In the genomic region with DNA sequence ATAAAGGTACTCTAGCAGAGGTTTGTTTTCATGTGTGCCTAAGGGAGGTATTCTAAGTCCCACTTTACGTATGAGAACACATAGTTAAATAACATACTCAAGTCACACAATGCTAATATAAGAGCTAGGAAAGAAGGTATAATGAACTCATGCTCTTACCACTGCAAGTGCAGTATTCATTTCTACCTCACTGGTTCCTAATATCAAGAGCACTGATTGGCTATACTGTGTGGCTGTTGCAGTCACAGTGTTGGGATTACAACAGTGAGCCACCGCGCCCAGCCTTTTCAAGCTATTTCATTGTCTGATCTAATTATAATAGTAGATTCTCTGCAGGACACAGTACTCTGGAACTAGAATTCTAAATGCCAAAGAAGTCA, we compare ENCODE assay signal across 22 cellular contexts.
DNase-seq lines count a peak whose midpoint lies in the region; ATAC-seq and TF ChIP-seq lines count a peak whose summit lies in the region.
"Had no signal": no experiment of that assay in that cellular context is flagged by ENCODE, and none has a peak within 500 bp of the region (broad histone marks: within the 10 kb centered on the region; RNA-seq: fewer than 3 reads in every experiment).

No MANE protein-coding gene starts in this region.

- BruUV-seq in MCF 10A (replicated peaks; lab: Mats Ljungman, UMichigan): no TSS peak

- H3K4me3 ChIP-seq in breast epithelium (no peak overlapping the region), coronary artery (no peak overlapping the region)
- H3K4me3 ChIP-seq: A549; BLaER1 treated with 17β-estradiol and CSF1 and Interleukin-3, amounts not matched to agents 10 nM and 100 nM; GM12878; GM23248 had no signal

- H3K9me3 Mint-ChIP-seq in MCF 10A (ENCODE audit: unreplicated experiment) (no peaks in the 10 kb centered on the region), memory B cell (no peaks in the 10 kb centered on the region)
- no peaks in the 10 kb centered on the region for H3K9me3 Mint-ChIP-seq in stimulated activated naive B cell treated with anti-CD40 and anti-IgM and Interleukin-4, amounts not matched to agents 10 μg/mL and 1 μg/mL and 100 μg/mL, for 72 hours
- H3K9me3 Mint-ChIP-seq: CD4-positive, CD25-positive, alpha-beta regulatory T cell; CD8-positive, alpha-beta memory T cell had no signal

- DNase-seq in MCF 10A (ENCODE audit: unreplicated experiment) (no peak), breast epithelium (ENCODE audit: low spot score in 2 of 2) (no peak), T-helper 17 cell (no peak), memory B cell (ENCODE audit: low spot score in 2 of 2) (no peak), coronary artery (ENCODE audit: low spot score) (no peak), NK-92 (lab: John Stamatoyannopoulos, UW; ENCODE audit: unreplicated experiment) (no peak)
- no peak for DNase-seq in stimulated activated naive B cell treated with anti-CD40 and anti-IgM and Interleukin-4, amounts not matched to agents 10 μg/mL and 1 μg/mL and 100 μg/mL, for 72 hours
- DNase-seq: CD4-positive, CD25-positive, alpha-beta regulatory T cell; CD8-positive, alpha-beta memory T cell; COR-L47; DMS 273 treated with DMSO at 0.1 percent for 48 hours; DMS53; DND-41; EL; GM23248; HCEC 1CT; IMR-90 had no signal

- H3K27me3 Mint-ChIP-seq in MCF 10A (ENCODE audit: insufficient read depth, unreplicated experiment): no peaks in the 10 kb centered on the region
- no peaks in the 10 kb centered on the region for H3K27me3 Mint-ChIP-seq in T-helper 17 cell
- no peaks in the 10 kb centered on the region for H3K27me3 Mint-ChIP-seq in memory B cell
- H3K27me3 Mint-ChIP-seq in stimulated activated naive B cell treated with anti-CD40 and anti-IgM and Interleukin-4, amounts not matched to agents 10 μg/mL and 1 μg/mL and 100 μg/mL, for 72 hours: no peaks in the 10 kb centered on the region
- H3K27me3 Mint-ChIP-seq: CD4-positive, CD25-positive, alpha-beta regulatory T cell had no signal

- H3K36me3 ChIP-seq in breast epithelium: no peaks in the 10 kb centered on the region

- no peak for TF ChIP-seq CTCF in MCF 10A (IDR thresholded peaks at IDR 0.05; ENCODE audit: unreplicated experiment)
- no peak for TF ChIP-seq CTCF in breast epithelium (IDR thresholded peaks at IDR 0.05)
- no peak for TF ChIP-seq CTCF in coronary artery (IDR thresholded peaks at IDR 0.05)

- H3K9me3 ChIP-seq in breast epithelium: no peaks in the 10 kb centered on the region
- H3K9me3 ChIP-seq in T-helper 17 cell (ENCODE audit: control insufficient read depth, low read length, poor library complexity, severe bottlenecking): no peaks in the 10 kb centered on the region
- H3K9me3 ChIP-seq: A549; BLaER1 treated with 17β-estradiol and CSF1 and Interleukin-3, amounts not matched to agents 10 nM and 100 nM had no signal

- intact Hi-C loops in MCF 10A (cut with micrococcal nuclease): no loop called here
- intact Hi-C loops in breast epithelium (cut with DNase I; ENCODE audit: low total_unique reads): no loop called here

- TF ChIP-seq POLR2A in breast epithelium (IDR thresholded peaks at IDR 0.05): no peak

- ATAC-seq in T-helper 17 cell: no peak
- no peak for ATAC-seq in memory B cell (ENCODE audit: low read depth)
- ATAC-seq in stimulated activated naive B cell treated with anti-CD40 and anti-IgM and Interleukin-4, amounts not matched to agents 10 μg/mL and 1 μg/mL and 100 μg/mL, for 72 hours (replicated peaks): peak; percentile 56 to 66
- ATAC-seq in HG03457 (IDR thresholded peaks at IDR 0.05; ENCODE audit: unreplicated experiment): no peak
- ATAC-seq: A549, GM12878 had no signal

- POLR2A ChIA-PET in MCF 10A (lab: Yijun Ruan, JAX): interaction anchor here (0.7 kb wide), 1 partner anchor 19 kb away, joined by 3 read pairs; no protein-coding TSS in a partner anchor

- H3K27ac ChIP-seq in breast epithelium (no peak overlapping the region), coronary artery (no peak overlapping the region)
- H3K27ac ChIP-seq: 22Rv1; A549; BLaER1 treated with 17β-estradiol and CSF1 and Interleukin-3, amounts not matched to agents 10 nM and 100 nM; GM23248 had no signal

- H3K27me3 ChIP-seq in breast epithelium: no peaks in the 10 kb centered on the region
- H3K27me3 ChIP-seq: BLaER1 treated with 17β-estradiol and CSF1 and Interleukin-3, amounts not matched to agents 10 nM and 100 nM had no signal

- H3K36me3 Mint-ChIP-seq in MCF 10A (ENCODE audit: insufficient read depth, unreplicated experiment): peaks cover 79% of the 10 kb centered on the region
- H3K36me3 Mint-ChIP-seq in T-helper 17 cell (ENCODE audit: low read depth): peaks cover 4% of the 10 kb centered on the region
- peaks cover 16% of the 10 kb centered on the region for H3K36me3 Mint-ChIP-seq in memory B cell
- H3K36me3 Mint-ChIP-seq in stimulated activated naive B cell treated with anti-CD40 and anti-IgM and Interleukin-4, amounts not matched to agents 10 μg/mL and 1 μg/mL and 100 μg/mL, for 72 hours: peaks cover 20 to 37% of the 10 kb centered on the region in 2 donors

- H3K4me1 Mint-ChIP-seq in MCF 10A (ENCODE audit: insufficient read depth, unreplicated experiment) (no peaks in the 10 kb centered on the region), T-helper 17 cell (peaks cover 3% of the 10 kb centered on the region), memory B cell (peaks cover 9% of the 10 kb centered on the region)
- H3K4me1 Mint-ChIP-seq in stimulated activated naive B cell treated with anti-CD40 and anti-IgM and Interleukin-4, amounts not matched to agents 10 μg/mL and 1 μg/mL and 100 μg/mL, for 72 hours: peaks cover 9 to 33% of the 10 kb centered on the region in 2 donors

- no peaks in the 10 kb centered on the region for H3K4me1 ChIP-seq in breast epithelium
- H3K4me1 ChIP-seq: A549; BLaER1 treated with 17β-estradiol and CSF1 and Interleukin-3, amounts not matched to agents 10 nM and 100 nM had no signal

- H3K4me3 Mint-ChIP-seq in MCF 10A (ENCODE audit: unreplicated experiment): no peak overlapping the region
- no peak overlapping the region for H3K4me3 Mint-ChIP-seq in T-helper 17 cell
- no peak overlapping the region for H3K4me3 Mint-ChIP-seq in memory B cell
- H3K4me3 Mint-ChIP-seq in stimulated activated naive B cell treated with anti-CD40 and anti-IgM and Interleukin-4, amounts not matched to agents 10 μg/mL and 1 μg/mL and 100 μg/mL, for 72 hours: peak overlapping the region in 1 of 2 donors; percentile 69
- H3K4me3 Mint-ChIP-seq: CD4-positive, CD25-positive, alpha-beta regulatory T cell; CD8-positive, alpha-beta memory T cell had no signal

- H3K27ac Mint-ChIP-seq in MCF 10A (ENCODE audit: low read depth, unreplicated experiment) (peak overlapping the region; percentile 27), T-helper 17 cell (peak overlapping the region; percentile 21), memory B cell (peak overlapping the region; percentile 76)
- peak overlapping the region; percentile 37 for H3K27ac Mint-ChIP-seq in stimulated activated naive B cell treated with anti-CD40 and anti-IgM and Interleukin-4, amounts not matched to agents 10 μg/mL and 1 μg/mL and 100 μg/mL, for 72 hours

- CTCF ChIA-PET in MCF 10A (lab: Yijun Ruan, JAX): interaction anchor here (0.5 to 0.9 kb wide), 2 partner anchors 56 to 63 kb away, joined by 3 read pairs; no protein-coding TSS in a partner anchor

Comparison
In these comparisons a context has a peak if more than half of its experiments do, and no peak if none do; other contexts are left out.
1. H3K27ac Mint-ChIP-seq: peak in every context shown above with its lines; median percentile 76 in memory B cell; 37 in stimulated activated naive B cell treated with anti-CD40 and anti-IgM and Interleukin-4, amounts not matched to agents 10 μg/mL and 1 μg/mL and 100 μg/mL, for 72 hours; 27 in MCF 10A; 21 in T-helper 17 cell.
2. ATAC-seq: peak in stimulated activated naive B cell treated with anti-CD40 and anti-IgM and Interleukin-4, amounts not matched to agents 10 μg/mL and 1 μg/mL and 100 μg/mL, for 72 hours (2 of 2); none in T-helper 17 cell (single experiment), memory B cell (single experiment) and HG03457 (single experiment).